Comparison of ENCODE assay signal across 16 cellular contexts in the genomic region with DNA sequence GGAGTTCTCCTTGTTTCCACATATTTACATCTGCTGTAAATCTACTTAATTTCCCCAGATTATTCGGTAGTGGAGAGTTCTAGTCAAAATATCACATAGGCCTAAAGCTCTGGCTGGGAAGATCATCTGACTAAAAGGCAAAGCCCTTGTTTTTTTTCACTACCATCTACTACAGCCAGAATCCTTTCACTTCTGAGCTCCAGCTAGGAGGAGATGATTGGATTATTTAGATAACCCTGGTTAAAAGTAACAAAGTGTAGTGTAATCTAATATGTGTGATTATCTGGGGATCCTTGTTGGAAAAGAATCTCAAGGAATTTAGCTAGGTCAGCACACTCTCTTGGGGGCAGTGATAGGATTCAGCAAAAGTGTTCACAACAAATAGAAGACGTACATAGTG.
DNase-seq lines count a peak whose midpoint lies in the region; TF ChIP-seq lines count a peak whose summit lies in the region.
"Had no signal": no experiment of that assay in that cellular context is flagged by ENCODE, and none has a peak within 500 bp of the region (broad histone marks: within the 10 kb centered on the region; RNA-seq: fewer than 3 reads in every experiment).

No MANE protein-coding gene starts in this region.

- TF ChIP-seq CTCF in chondrocyte (IDR thresholded peaks at IDR 0.05): no peak

- H3K36me3 ChIP-seq in HUES64 (ENCODE audit: insufficient read depth, low read length): no peaks in the 10 kb centered on the region
- H3K36me3 ChIP-seq: ovary had no signal

- H3K9me3 ChIP-seq in HUES64 (ENCODE audit: insufficient read depth, low read depth, low read length): no peaks in the 10 kb centered on the region
- H3K9me3 ChIP-seq: ovary had no signal

- H3K27me3 ChIP-seq in HUES64 (ENCODE audit: insufficient read depth, low read length): no peaks in the 10 kb centered on the region
- H3K27me3 ChIP-seq: foreskin keratinocyte, ovary had no signal

- no peaks in the 10 kb centered on the region for H3K27me3 Mint-ChIP-seq in chondrocyte (ENCODE audit: low read depth)
- H3K27me3 Mint-ChIP-seq: activated CD4-positive, alpha-beta T cell treated with anti-CD3 and anti-CD28 coated beads for 36 hours; effector memory CD8-positive, alpha-beta T cell had no signal

- H3K4me1 Mint-ChIP-seq in chondrocyte (ENCODE audit: low read depth): peaks cover 33% of the 10 kb centered on the region

- H3K4me3 Mint-ChIP-seq in chondrocyte (ENCODE audit: unreplicated experiment): no peak overlapping the region
- H3K4me3 Mint-ChIP-seq: activated CD4-positive, alpha-beta T cell treated with anti-CD3 and anti-CD28 coated beads for 36 hours; effector memory CD8-positive, alpha-beta T cell had no signal

- peak overlapping the region; percentile 92; the same call in 1 of the 2 replicates for H3K27ac ChIP-seq in HUES64 (ENCODE audit: low read depth, low read length)
- H3K27ac ChIP-seq: foreskin keratinocyte, ovary had no signal

- DNase-seq in chondrocyte (ENCODE audit: low spot score) (no peak), left kidney (ENCODE audit: low read depth, low spot score) (peak; percentile 47), smooth muscle cell of the brain vasculature (ENCODE audit: low read depth, low spot score) (peak; percentile 51), NCI-H526 (lab: John Stamatoyannopoulos, UW) (no peak), NCI-H1105 (lab: John Stamatoyannopoulos, UW) (no peak)
- DNase-seq in activated naive CD4-positive, alpha-beta T cell treated with Interleukin-2 at 50 U/mL for 16 hours: no peak
- DNase-seq: activated CD4-positive, alpha-beta T cell treated with anti-CD3 and anti-CD28 coated beads for 36 hours; activated naive CD4-positive, alpha-beta T cell treated with anti-CD3 and anti-CD28 coated beads, Interleukin-2, amount 50 U/mL, for 16 hours; effector memory CD8-positive, alpha-beta T cell; foreskin keratinocyte; Karpas-422; NCI-H1436 treated with DMSO at 0.1 percent for 48 hours; NCI-H345; ovary; stimulated activated naive CD8-positive, alpha-beta T cell treated with anti-CD3 and anti-CD28 coated beads, Interleukin-15, Interleukin-2, amounts not matched to agents 100 U/mL and 50 U/mL, for 24 hours had no signal

- 78% methylated on average over 2 of the region's 2 CpGs for WGBS in HUES64

- H3K4me1 ChIP-seq in HUES64 (ENCODE audit: insufficient read depth, low read length): peaks cover 30% of the 10 kb centered on the region

- peak overlapping the region; percentile 83 for H3K27ac Mint-ChIP-seq in chondrocyte (ENCODE audit: unreplicated experiment)
- H3K27ac Mint-ChIP-seq: activated CD4-positive, alpha-beta T cell treated with anti-CD3 and anti-CD28 coated beads for 36 hours; effector memory CD8-positive, alpha-beta T cell had no signal

- H3K36me3 Mint-ChIP-seq in chondrocyte (ENCODE audit: low read depth): no peaks in the 10 kb centered on the region

- H3K4me3 ChIP-seq in HUES64 (ENCODE audit: low read length): no peak overlapping the region
- H3K4me3 ChIP-seq: ovary had no signal

- H3K9ac ChIP-seq in HUES64 (ENCODE audit: low read depth, low read length): no peak overlapping the region

- H3K9me3 Mint-ChIP-seq in chondrocyte (ENCODE audit: low read depth): peaks cover 5% of the 10 kb centered on the region
- H3K9me3 Mint-ChIP-seq: effector memory CD8-positive, alpha-beta T cell had no signal

Comparison
In these comparisons a context has a peak if more than half of its experiments do, and no peak if none do; other contexts are left out.
1. DNase-seq: peak in left kidney (single experiment) and smooth muscle cell of the brain vasculature (single experiment); none in chondrocyte (single experiment), NCI-H526 (0 of 2), activated naive CD4-positive, alpha-beta T cell treated with Interleukin-2 at 50 U/mL for 16 hours (single experiment) and NCI-H1105 (single experiment).